ENCODE assay signal across 11 cellular contexts in genomic region chr6:159959976-159960384, GRCh38. TPM values are rescaled to one million over a fixed set of nuclear protein-coding genes. Genes with fewer than 3 reads are reported as not detected.
A peak's percentile ranks its signal among the peaks of the same experiment; 100 is the strongest.
DNase-seq lines count a peak whose midpoint lies in the region; ATAC-seq and TF ChIP-seq lines count a peak whose summit lies in the region.
"Had no signal": no experiment of that assay in that cellular context is flagged by ENCODE, and none has a peak within 500 bp of the region (broad histone marks: within the 10 kb centered on the region; RNA-seq: fewer than 3 reads in every experiment).

No MANE protein-coding gene starts in this region.

- H3K9me3 ChIP-seq in ascending aorta (no peaks in the 10 kb centered on the region), ovary (no peaks in the 10 kb centered on the region)

- peak overlapping the region; percentile 19 for H3K27ac ChIP-seq in ACC112 (ENCODE audit: low read depth, low read length)
- peak overlapping the region; percentile 76 for H3K27ac ChIP-seq in ascending aorta
- H3K27ac ChIP-seq in ovary: peak overlapping the region; percentile 60 to 77
- H3K27ac ChIP-seq: hepatocyte had no signal

- WGBS in ovary, 3 donors: 9 to 14% (median 9%) methylated on average over 3 of the region's 3 CpGs

- TF ChIP-seq EP300 in ovary (IDR thresholded peaks at IDR 0.05): no peak

- no peak for TF ChIP-seq POLR2A in ovary (IDR thresholded peaks at IDR 0.05)

- H3K4me1 ChIP-seq in ACC112 (ENCODE audit: control insufficient read depth, insufficient read depth, low read length, unreplicated experiment): peaks cover 23% of the 10 kb centered on the region
- H3K4me1 ChIP-seq in ascending aorta: peaks cover 0 to 8% of the 10 kb centered on the region in 2 donors
- peaks cover 3% of the 10 kb centered on the region for H3K4me1 ChIP-seq in ovary (ENCODE audit: insufficient read depth)

- ATAC-seq in left ventricle myocardium superior (peak; percentile 82), GM19035 (IDR thresholded peaks at IDR 0.05; ENCODE audit: unreplicated experiment) (no peak), HG03108 (IDR thresholded peaks at IDR 0.05; ENCODE audit: unreplicated experiment) (no peak)

- H3K36me3 ChIP-seq in ACC112 (ENCODE audit: insufficient read depth, low read length) (no peaks in the 10 kb centered on the region), ascending aorta (no peaks in the 10 kb centered on the region), ovary (no peaks in the 10 kb centered on the region)

- H3K4me3 ChIP-seq in ACC112 (ENCODE audit: low read depth, low read length): no peak overlapping the region
- no peak overlapping the region for H3K4me3 ChIP-seq in ascending aorta
- H3K4me3 ChIP-seq in ovary: no peak overlapping the region
- H3K4me3 ChIP-seq: hepatocyte had no signal

- no peaks in the 10 kb centered on the region for H3K79me2 ChIP-seq in ACC112 (ENCODE audit: control insufficient read depth, insufficient read depth, low read length, unreplicated experiment)
- H3K79me2 ChIP-seq: hepatocyte had no signal

- intact Hi-C loops in ascending aorta (cut with DNase I) (no loop called here), left ventricle myocardium superior (cut with micrococcal nuclease) (no loop called here), ovary (cut with DNase I) (no loop called here)

- no peak for TF ChIP-seq CTCF in ascending aorta (IDR thresholded peaks at IDR 0.05)
- no peak for TF ChIP-seq CTCF in ovary (IDR thresholded peaks at IDR 0.05)

- peak overlapping the region; percentile 86 for H2AFZ ChIP-seq in ACC112 (ENCODE audit: low read length, unreplicated experiment)
- H2AFZ ChIP-seq: hepatocyte had no signal

- H3K27me3 ChIP-seq in ACC112 (ENCODE audit: insufficient read depth, low read length) (no peaks in the 10 kb centered on the region), ascending aorta (no peaks in the 10 kb centered on the region), ovary (no peaks in the 10 kb centered on the region)

- DNase-seq in ascending aorta (ENCODE audit: low spot score in 2 of 2) (no peak), left ventricle myocardium superior (peak; percentile 46), ovary (peak in 4 of 5 donors; percentile 38 to 72 (median 58)), foreskin melanocyte (no peak)
- DNase-seq in stimulated activated CD4-positive, alpha-beta T cell treated with anti-CD3 and anti-CD28 coated beads, Interleukin-4, amount 100 ng/mL, for 4 hours: no peak
- DNase-seq: Kasumi-1, NCI-H446 treated with DMSO at 0.1 percent for 48 hours had no signal

RNA-seq across cellular contexts. Expression of gene IGF2R, which starts 8.9 kb away (rescaled TPM):
- total RNA-seq in ascending aorta (104 TPM), left ventricle myocardium superior (68.4 TPM), ovary (10 to 100 TPM; 32.9 to 70.3 (median 49.2) TPM)
- 100 to 1,000 TPM in 1 of 2 donors, 10 to 100 TPM in 1; 29.3 to 116 TPM for polyA plus RNA-seq in ovary

Comparison
In these comparisons a context has a peak if more than half of its experiments do, and no peak if none do; other contexts are left out.
1. H3K27ac ChIP-seq: peak in every context shown above with its lines; median percentile 76 in ascending aorta; 68 in ovary; 19 in ACC112.
2. DNase-seq: peak in left ventricle myocardium superior (single experiment) and ovary (4 of 5); none in ascending aorta (0 of 2), stimulated activated CD4-positive, alpha-beta T cell treated with anti-CD3 and anti-CD28 coated beads, Interleukin-4, amount 100 ng/mL, for 4 hours (0 of 2) and foreskin melanocyte (single experiment).